Comparison of ENCODE assay signal across 1 cellular context in the genomic region with DNA sequence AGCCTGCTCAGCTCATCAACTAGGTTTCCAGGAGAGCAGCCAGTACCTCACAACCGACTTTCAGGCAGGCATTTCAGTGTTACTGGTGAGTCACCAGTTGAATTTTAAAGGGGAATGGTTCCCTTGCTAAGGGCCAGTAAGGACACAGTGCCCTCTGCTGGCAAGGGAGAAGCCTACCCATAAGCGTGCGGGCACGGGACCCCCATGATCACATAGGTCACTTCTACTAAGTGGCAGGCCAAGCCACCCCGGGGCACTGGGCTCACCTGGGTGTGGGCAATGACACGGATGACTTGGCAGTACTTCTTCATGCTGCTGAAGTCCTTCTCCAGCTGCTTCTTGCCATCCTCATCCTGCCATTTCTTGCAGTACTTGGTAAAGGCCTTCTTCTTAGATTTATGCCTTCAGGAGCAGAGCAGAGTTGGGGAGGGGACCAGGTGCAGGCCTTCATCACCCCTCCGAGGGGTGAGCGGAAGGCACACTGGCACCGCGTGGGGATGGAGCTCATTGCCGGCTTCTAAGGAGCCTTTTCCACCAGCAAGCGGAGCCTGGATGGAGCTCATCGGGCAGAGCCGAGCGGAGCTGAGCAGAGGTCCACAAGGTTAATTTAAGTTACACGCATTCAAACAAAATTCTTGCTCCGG.
TF ChIP-seq lines count a peak whose summit lies in the region.

No MANE protein-coding gene starts in this region.

TF ChIP-seq in GM12878, 131 proteins besides CTCF, POLR2A, EP300 and RAD21 (continues in another document):
- TF ChIP-seq, protein P1, sequence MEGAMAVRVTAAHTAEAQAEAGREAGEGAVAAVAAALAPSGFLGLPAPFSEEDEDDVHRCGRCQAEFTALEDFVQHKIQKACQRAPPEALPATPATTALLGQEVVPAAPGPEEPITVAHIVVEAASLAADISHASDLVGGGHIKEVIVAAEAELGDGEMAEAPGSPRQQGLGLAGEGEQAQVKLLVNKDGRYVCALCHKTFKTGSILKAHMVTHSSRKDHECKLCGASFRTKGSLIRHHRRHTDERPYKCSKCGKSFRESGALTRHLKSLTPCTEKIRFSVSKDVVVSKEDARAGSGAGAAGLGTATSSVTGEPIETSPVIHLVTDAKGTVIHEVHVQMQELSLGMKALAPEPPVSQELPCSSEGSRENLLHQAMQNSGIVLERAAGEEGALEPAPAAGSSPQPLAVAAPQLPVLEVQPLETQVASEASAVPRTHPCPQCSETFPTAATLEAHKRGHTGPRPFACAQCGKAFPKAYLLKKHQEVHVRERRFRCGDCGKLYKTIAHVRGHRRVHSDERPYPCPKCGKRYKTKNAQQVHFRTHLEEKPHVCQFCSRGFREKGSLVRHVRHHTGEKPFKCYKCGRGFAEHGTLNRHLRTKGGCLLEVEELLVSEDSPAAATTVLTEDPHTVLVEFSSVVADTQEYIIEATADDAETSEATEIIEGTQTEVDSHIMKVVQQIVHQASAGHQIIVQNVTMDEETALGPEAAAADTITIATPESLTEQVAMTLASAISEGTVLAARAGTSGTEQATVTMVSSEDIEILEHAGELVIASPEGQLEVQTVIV (IDR thresholded peaks at IDR 0.05; ENCODE audit: borderline replicate concordance, partially characterized antibody): no peak
- TF ChIP-seq NR2F1 (conservative IDR thresholded peaks at IDR 0.05) (0 out of 2 replicates have a peak, but pooled peaks have one; percentile 19), SREBF2 (IDR thresholded peaks at IDR 0.05; ENCODE audit: low read length) (no peak), GABPA (IDR thresholded peaks at IDR 0.05; ENCODE audit: low read depth) (no peak), EED (IDR thresholded peaks at IDR 0.05; ENCODE audit: low read depth) (no peak), SMC3 (IDR thresholded peaks at IDR 0.05; ENCODE audit: borderline replicate concordance, low read length) (peak; percentile 51), SMAD5 (IDR thresholded peaks at IDR 0.05; ENCODE audit: low read depth) (0 out of 2 replicates have a peak, but pooled peaks have one; percentile 28), ZBED1 (IDR thresholded peaks at IDR 0.05; ENCODE audit: borderline replicate concordance) (0 out of 2 replicates have a peak, but pooled peaks have one; percentile 6), SUZ12 (IDR thresholded peaks at IDR 0.05; ENCODE audit: unreplicated experiment) (no peak), ATF7 (IDR thresholded peaks at IDR 0.05; ENCODE audit: low read depth) (peak; percentile 59), FOS (IDR thresholded peaks at IDR 0.05; ENCODE audit: borderline replicate concordance, extremely low read depth, insufficient read length) (no peak), RUNX3 (IDR thresholded peaks at IDR 0.05; ENCODE audit: low read length) (0 out of 2 replicates have a peak, but pooled peaks have one; percentile 9), FOXM1 (IDR thresholded peaks at IDR 0.05; ENCODE audit: low read depth, low read length) (0 out of 2 replicates have a peak, but pooled peaks have one; percentile 16), MTA3 (IDR thresholded peaks at IDR 0.05; ENCODE audit: borderline replicate concordance, low read length) (no peak), IRF4 (IDR thresholded peaks at IDR 0.05; ENCODE audit: low read depth, low read length) (no peak), POLR2AphosphoS2 (IDR thresholded peaks at IDR 0.05; ENCODE audit: low read depth, low read length) (peak; percentile 71; the same call in 1 of the 2 replicates), ASH2L (IDR thresholded peaks at IDR 0.05; ENCODE audit: borderline replicate concordance, low read depth) (no peak), BHLHE40 (IDR thresholded peaks at IDR 0.05; ENCODE audit: borderline replicate concordance in 1 of 2, low read depth in 2 of 2, low read length in 1 of 2) (peak; percentile 90 to 95), POU2F2 (IDR thresholded peaks at IDR 0.05; ENCODE audit: borderline replicate concordance, low read depth, low read length) (no peak), NFIC (IDR thresholded peaks at IDR 0.05; ENCODE audit: low read depth, low read length) (no peak), PAX8 (IDR thresholded peaks at IDR 0.05) (no peak), TBL1XR1 (IDR thresholded peaks at IDR 0.05; ENCODE audit: low read depth, low read length) (no peak), DPF2 (IDR thresholded peaks at IDR 0.05) (no peak), SMARCA5 (IDR thresholded peaks at IDR 0.05) (peak; percentile 77; the same call in 1 of the 2 replicates), BACH1 (IDR thresholded peaks at IDR 0.05; ENCODE audit: borderline replicate concordance) (no peak; the same call in 1 of the 2 replicates), MXI1 (IDR thresholded peaks at IDR 0.05; ENCODE audit: low read depth, low read length) (0 out of 2 replicates have a peak, but pooled peaks have one; percentile 38), POLR2AphosphoS5 (IDR thresholded peaks at IDR 0.05; ENCODE audit: low read length) (peak; percentile 76), JUNB (IDR thresholded peaks at IDR 0.05) (no peak), EZH2 (IDR thresholded peaks at IDR 0.05; ENCODE audit: borderline replicate concordance, control insufficient read depth, low read depth, low read length) (no peak), JUND (IDR thresholded peaks at IDR 0.05; ENCODE audit: low read depth, low read length) (peak; percentile 65; the same call in 1 of the 2 replicates), RB1 (IDR thresholded peaks at IDR 0.05; ENCODE audit: borderline replicate concordance) (no peak)
- TF ChIP-seq, protein P2, sequence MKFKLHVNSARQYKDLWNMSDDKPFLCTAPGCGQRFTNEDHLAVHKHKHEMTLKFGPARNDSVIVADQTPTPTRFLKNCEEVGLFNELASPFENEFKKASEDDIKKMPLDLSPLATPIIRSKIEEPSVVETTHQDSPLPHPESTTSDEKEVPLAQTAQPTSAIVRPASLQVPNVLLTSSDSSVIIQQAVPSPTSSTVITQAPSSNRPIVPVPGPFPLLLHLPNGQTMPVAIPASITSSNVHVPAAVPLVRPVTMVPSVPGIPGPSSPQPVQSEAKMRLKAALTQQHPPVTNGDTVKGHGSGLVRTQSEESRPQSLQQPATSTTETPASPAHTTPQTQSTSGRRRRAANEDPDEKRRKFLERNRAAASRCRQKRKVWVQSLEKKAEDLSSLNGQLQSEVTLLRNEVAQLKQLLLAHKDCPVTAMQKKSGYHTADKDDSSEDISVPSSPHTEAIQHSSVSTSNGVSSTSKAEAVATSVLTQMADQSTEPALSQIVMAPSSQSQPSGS (IDR thresholded peaks at IDR 0.05; ENCODE audit: low read length): no peak
- TF ChIP-seq, protein P3, sequence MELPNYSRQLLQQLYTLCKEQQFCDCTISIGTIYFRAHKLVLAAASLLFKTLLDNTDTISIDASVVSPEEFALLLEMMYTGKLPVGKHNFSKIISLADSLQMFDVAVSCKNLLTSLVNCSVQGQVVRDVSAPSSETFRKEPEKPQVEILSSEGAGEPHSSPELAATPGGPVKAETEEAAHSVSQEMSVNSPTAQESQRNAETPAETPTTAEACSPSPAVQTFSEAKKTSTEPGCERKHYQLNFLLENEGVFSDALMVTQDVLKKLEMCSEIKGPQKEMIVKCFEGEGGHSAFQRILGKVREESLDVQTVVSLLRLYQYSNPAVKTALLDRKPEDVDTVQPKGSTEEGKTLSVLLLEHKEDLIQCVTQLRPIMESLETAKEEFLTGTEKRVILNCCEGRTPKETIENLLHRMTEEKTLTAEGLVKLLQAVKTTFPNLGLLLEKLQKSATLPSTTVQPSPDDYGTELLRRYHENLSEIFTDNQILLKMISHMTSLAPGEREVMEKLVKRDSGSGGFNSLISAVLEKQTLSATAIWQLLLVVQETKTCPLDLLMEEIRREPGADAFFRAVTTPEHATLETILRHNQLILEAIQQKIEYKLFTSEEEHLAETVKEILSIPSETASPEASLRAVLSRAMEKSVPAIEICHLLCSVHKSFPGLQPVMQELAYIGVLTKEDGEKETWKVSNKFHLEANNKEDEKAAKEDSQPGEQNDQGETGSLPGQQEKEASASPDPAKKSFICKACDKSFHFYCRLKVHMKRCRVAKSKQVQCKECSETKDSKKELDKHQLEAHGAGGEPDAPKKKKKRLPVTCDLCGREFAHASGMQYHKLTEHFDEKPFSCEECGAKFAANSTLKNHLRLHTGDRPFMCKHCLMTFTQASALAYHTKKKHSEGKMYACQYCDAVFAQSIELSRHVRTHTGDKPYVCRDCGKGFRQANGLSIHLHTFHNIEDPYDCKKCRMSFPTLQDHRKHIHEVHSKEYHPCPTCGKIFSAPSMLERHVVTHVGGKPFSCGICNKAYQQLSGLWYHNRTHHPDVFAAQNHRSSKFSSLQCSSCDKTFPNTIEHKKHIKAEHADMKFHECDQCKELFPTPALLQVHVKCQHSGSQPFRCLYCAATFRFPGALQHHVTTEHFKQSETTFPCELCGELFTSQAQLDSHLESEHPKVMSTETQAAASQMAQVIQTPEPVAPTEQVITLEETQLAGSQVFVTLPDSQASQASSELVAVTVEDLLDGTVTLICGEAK (IDR thresholded peaks at IDR 0.05; ENCODE audit: borderline replicate concordance): no peak
- TF ChIP-seq, protein P4, sequence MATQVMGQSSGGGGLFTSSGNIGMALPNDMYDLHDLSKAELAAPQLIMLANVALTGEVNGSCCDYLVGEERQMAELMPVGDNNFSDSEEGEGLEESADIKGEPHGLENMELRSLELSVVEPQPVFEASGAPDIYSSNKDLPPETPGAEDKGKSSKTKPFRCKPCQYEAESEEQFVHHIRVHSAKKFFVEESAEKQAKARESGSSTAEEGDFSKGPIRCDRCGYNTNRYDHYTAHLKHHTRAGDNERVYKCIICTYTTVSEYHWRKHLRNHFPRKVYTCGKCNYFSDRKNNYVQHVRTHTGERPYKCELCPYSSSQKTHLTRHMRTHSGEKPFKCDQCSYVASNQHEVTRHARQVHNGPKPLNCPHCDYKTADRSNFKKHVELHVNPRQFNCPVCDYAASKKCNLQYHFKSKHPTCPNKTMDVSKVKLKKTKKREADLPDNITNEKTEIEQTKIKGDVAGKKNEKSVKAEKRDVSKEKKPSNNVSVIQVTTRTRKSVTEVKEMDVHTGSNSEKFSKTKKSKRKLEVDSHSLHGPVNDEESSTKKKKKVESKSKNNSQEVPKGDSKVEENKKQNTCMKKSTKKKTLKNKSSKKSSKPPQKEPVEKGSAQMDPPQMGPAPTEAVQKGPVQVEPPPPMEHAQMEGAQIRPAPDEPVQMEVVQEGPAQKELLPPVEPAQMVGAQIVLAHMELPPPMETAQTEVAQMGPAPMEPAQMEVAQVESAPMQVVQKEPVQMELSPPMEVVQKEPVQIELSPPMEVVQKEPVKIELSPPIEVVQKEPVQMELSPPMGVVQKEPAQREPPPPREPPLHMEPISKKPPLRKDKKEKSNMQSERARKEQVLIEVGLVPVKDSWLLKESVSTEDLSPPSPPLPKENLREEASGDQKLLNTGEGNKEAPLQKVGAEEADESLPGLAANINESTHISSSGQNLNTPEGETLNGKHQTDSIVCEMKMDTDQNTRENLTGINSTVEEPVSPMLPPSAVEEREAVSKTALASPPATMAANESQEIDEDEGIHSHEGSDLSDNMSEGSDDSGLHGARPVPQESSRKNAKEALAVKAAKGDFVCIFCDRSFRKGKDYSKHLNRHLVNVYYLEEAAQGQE (IDR thresholded peaks at IDR 0.05; ENCODE audit: low read depth, low read length): no peak
- TF ChIP-seq, protein P5, sequence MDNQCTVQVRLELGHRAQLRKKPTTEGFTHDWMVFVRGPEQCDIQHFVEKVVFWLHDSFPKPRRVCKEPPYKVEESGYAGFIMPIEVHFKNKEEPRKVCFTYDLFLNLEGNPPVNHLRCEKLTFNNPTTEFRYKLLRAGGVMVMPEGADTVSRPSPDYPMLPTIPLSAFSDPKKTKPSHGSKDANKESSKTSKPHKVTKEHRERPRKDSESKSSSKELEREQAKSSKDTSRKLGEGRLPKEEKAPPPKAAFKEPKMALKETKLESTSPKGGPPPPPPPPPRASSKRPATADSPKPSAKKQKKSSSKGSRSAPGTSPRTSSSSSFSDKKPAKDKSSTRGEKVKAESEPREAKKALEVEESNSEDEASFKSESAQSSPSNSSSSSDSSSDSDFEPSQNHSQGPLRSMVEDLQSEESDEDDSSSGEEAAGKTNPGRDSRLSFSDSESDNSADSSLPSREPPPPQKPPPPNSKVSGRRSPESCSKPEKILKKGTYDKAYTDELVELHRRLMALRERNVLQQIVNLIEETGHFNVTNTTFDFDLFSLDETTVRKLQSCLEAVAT (IDR thresholded peaks at IDR 0.05): no peak
- TF ChIP-seq, protein P6, sequence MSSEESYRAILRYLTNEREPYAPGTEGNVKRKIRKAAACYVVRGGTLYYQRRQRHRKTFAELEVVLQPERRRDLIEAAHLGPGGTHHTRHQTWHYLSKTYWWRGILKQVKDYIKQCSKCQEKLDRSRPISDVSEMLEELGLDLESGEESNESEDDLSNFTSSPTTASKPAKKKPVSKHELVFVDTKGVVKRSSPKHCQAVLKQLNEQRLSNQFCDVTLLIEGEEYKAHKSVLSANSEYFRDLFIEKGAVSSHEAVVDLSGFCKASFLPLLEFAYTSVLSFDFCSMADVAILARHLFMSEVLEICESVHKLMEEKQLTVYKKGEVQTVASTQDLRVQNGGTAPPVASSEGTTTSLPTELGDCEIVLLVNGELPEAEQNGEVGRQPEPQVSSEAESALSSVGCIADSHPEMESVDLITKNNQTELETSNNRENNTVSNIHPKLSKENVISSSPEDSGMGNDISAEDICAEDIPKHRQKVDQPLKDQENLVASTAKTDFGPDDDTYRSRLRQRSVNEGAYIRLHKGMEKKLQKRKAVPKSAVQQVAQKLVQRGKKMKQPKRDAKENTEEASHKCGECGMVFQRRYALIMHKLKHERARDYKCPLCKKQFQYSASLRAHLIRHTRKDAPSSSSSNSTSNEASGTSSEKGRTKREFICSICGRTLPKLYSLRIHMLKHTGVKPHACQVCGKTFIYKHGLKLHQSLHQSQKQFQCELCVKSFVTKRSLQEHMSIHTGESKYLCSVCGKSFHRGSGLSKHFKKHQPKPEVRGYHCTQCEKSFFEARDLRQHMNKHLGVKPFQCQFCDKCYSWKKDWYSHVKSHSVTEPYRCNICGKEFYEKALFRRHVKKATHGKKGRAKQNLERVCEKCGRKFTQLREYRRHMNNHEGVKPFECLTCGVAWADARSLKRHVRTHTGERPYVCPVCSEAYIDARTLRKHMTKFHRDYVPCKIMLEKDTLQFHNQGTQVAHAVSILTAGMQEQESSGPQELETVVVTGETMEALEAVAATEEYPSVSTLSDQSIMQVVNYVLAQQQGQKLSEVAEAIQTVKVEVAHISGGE (CRISPR knock-in tag; IDR thresholded peaks at IDR 0.05): no peak
- TF ChIP-seq, protein P7, sequence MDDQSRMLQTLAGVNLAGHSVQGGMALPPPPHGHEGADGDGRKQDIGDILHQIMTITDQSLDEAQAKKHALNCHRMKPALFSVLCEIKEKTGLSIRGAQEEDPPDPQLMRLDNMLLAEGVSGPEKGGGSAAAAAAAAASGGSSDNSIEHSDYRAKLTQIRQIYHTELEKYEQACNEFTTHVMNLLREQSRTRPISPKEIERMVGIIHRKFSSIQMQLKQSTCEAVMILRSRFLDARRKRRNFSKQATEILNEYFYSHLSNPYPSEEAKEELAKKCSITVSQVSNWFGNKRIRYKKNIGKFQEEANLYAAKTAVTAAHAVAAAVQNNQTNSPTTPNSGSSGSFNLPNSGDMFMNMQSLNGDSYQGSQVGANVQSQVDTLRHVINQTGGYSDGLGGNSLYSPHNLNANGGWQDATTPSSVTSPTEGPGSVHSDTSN (IDR thresholded peaks at IDR 0.05; ENCODE audit: insufficient replicate concordance, low read depth, low read length): no peak
- TF ChIP-seq, protein P8, sequence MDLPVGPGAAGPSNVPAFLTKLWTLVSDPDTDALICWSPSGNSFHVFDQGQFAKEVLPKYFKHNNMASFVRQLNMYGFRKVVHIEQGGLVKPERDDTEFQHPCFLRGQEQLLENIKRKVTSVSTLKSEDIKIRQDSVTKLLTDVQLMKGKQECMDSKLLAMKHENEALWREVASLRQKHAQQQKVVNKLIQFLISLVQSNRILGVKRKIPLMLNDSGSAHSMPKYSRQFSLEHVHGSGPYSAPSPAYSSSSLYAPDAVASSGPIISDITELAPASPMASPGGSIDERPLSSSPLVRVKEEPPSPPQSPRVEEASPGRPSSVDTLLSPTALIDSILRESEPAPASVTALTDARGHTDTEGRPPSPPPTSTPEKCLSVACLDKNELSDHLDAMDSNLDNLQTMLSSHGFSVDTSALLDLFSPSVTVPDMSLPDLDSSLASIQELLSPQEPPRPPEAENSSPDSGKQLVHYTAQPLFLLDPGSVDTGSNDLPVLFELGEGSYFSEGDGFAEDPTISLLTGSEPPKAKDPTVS (IDR thresholded peaks at IDR 0.05; ENCODE audit: low read depth, low read length): no peak
